Comparison of ENCODE assay signal across 18 cellular contexts in genomic region chr5:136901-137300, GRCh38. TPM values are rescaled to one million over a fixed set of nuclear protein-coding genes. Genes with fewer than 3 reads are reported as not detected.
DNase-seq lines count a peak whose midpoint lies in the region; FAIRE-seq and TF ChIP-seq lines count a peak whose summit lies in the region.
"Had no signal": no experiment of that assay in that cellular context is flagged by ENCODE, and none has a peak within 500 bp of the region (broad histone marks: within the 10 kb centered on the region; RNA-seq: fewer than 3 reads in every experiment).

No MANE protein-coding gene starts in this region.

- H3K27ac ChIP-seq in mammary epithelial cell (ENCODE audit: insufficient read depth, low read depth, low read length) = no peak overlapping the region
- H3K27ac ChIP-seq: gastrocnemius medialis, ovary, vagina had no signal

- no peak overlapping the region for H3K9ac ChIP-seq in mammary epithelial cell (ENCODE audit: insufficient read depth, low read length)

- H3K4me2 ChIP-seq in mammary epithelial cell (ENCODE audit: insufficient read depth, low read depth, low read length) = no peak overlapping the region

- no TSS peak for BruUV-seq in mammary epithelial cell (replicated peaks; lab: Mats Ljungman, UMichigan)

- no peaks in the 10 kb centered on the region for H3K27me3 ChIP-seq in mammary epithelial cell (ENCODE audit: insufficient read depth, low read length)
- H3K27me3 ChIP-seq: gastrocnemius medialis, ovary, vagina had no signal

- peak; percentile 18 for DNase-seq in SIG-M5 treated with dmso at 0.1 percent for 504 hours (lab: John Stamatoyannopoulos, UW; ENCODE audit: unreplicated experiment)
- no peak for DNase-seq in SIG-M5 (lab: John Stamatoyannopoulos, UW)
- peak; percentile 41 for DNase-seq in LNCaP clone FGC (ENCODE audit: low read depth)
- DNase-seq in mammary epithelial cell = no peak
- DNase-seq in urothelium cell line (ENCODE audit: low spot score) = no peak
- DNase-seq in NCI-H2196 treated with DMSO at 0.1 percent for 48 hours (lab: John Stamatoyannopoulos, UW; ENCODE audit: unreplicated experiment) = no peak
- DNase-seq in SK-N-DZ (ENCODE audit: low spot score) = no peak
- no peak for DNase-seq in SKM-1 treated with dmso at 0.1 percent for 144 hours (lab: John Stamatoyannopoulos, UW; ENCODE audit: unreplicated experiment)
- DNase-seq: CD8-positive, alpha-beta memory T cell; gastrocnemius medialis; Kasumi-1; left ventricle myocardium superior; NCI-H146; NCI-H446 treated with DMSO at 0.1 percent for 48 hours; ovary had no signal

- in situ Hi-C loops in mammary epithelial cell (cut with MboI; ENCODE audit: low sequenced_read_pairs in 2 of 2) = no loop called here

- no peak overlapping the region for H3K4me3 ChIP-seq in LNCaP clone FGC (ENCODE audit: low read depth, low read length)
- no peak overlapping the region for H3K4me3 ChIP-seq in mammary epithelial cell (replicated peaks in 1 of 3; ENCODE audit: insufficient read depth in 1 of 3, low read depth in 2 of 3, low read length in 3 of 3)
- H3K4me3 ChIP-seq: gastrocnemius medialis, GM12878, ovary, vagina had no signal

- dilution Hi-C loops in mammary epithelial cell (cut with HindIII; ENCODE audit: low sequenced_read_pairs) = no loop called here

- CTCF ChIA-PET in mammary epithelial cell (lab: Charles Lee; ENCODE audit: low non-redundant PET) = no interaction called here

- FAIRE-seq in urothelium cell line (lab: Jason Lieb, UNC) = peak; percentile 87
- FAIRE-seq: GM12878 had no signal

- intact Hi-C loops in mammary epithelial cell (cut with micrococcal nuclease) = no loop called here

- H4K20me1 ChIP-seq in mammary epithelial cell (ENCODE audit: insufficient read depth, low read length) = no peaks in the 10 kb centered on the region

- no peaks in the 10 kb centered on the region for H3K36me3 ChIP-seq in mammary epithelial cell (ENCODE audit: insufficient read depth, low read length)
- H3K36me3 ChIP-seq: gastrocnemius medialis, ovary, vagina had no signal

- H3K9me3 ChIP-seq in mammary epithelial cell (replicated peaks; ENCODE audit: insufficient read depth, low read length) = no peaks in the 10 kb centered on the region
- H3K9me3 ChIP-seq: gastrocnemius medialis, ovary, vagina had no signal

- no peaks in the 10 kb centered on the region for H3K4me1 ChIP-seq in mammary epithelial cell (ENCODE audit: insufficient read depth, low read length)
- H3K4me1 ChIP-seq: gastrocnemius medialis, vagina had no signal

- TF ChIP-seq CTCF in LNCaP clone FGC (IDR thresholded peaks at IDR 0.05; ENCODE audit: control insufficient read depth, extremely low read depth, insufficient read depth) = no peak
- peak; percentile 9 to 21 for TF ChIP-seq CTCF in mammary epithelial cell (conservative IDR thresholded peaks at IDR 0.05 in 1 of 2, IDR thresholded peaks at IDR 0.05 in 1 of 2; ENCODE audit: extremely low read depth in 1 of 2, insufficient read depth in 1 of 2, low read depth in 1 of 2, low read length in 2 of 2)

- no peak overlapping the region for H2AFZ ChIP-seq in mammary epithelial cell (ENCODE audit: low read depth, low read length)

- WGBS in mammary epithelial cell (ENCODE audit: low coverage, missing lambda C conversion rate) = 73% methylated on average over 3 of the region's 5 CpGs

- H3K79me2 ChIP-seq in mammary epithelial cell (ENCODE audit: insufficient read depth, low read length) = no peaks in the 10 kb centered on the region

RNA-seq across cellular contexts. Expression of gene PLEKHG4B, which starts 44.9 kb away (rescaled TPM):
- 1 to 10 TPM in 1 of 2 donors, under 1 TPM in 1; 0.09 to 1.8 TPM for total RNA-seq in mammary epithelial cell
- 0.01 TPM for polyA plus RNA-seq in mammary epithelial cell
- polyA minus RNA-seq in mammary epithelial cell = not detected
- polyA plus RNA-seq in SK-N-DZ (2014; cell fraction: cytosol; rRNA removed) = 4.4 and 7.2 TPM in 2 replicates
- 7.9 and 11.3 TPM in 2 replicates for polyA plus RNA-seq in SK-N-DZ (2014; cell fraction: nucleus; rRNA removed)
- total RNA-seq: CD8-positive, alpha-beta memory T cell; gastrocnemius medialis; left ventricle myocardium superior had no signal
- polyA plus RNA-seq: CD8-positive, alpha-beta memory T cell had no signal

RNA-seq across cellular contexts. Expression of gene LRRC14B, which starts 54.4 kb away (rescaled TPM):
- total RNA-seq in mammary epithelial cell = not detected
- polyA plus RNA-seq in mammary epithelial cell = not detected
- not detected for polyA minus RNA-seq in mammary epithelial cell
- polyA plus RNA-seq in SK-N-DZ (2014; cell fraction: cytosol; rRNA removed) = 0.14 and 0.38 TPM in 2 replicates
- not detected in 2 replicates for polyA plus RNA-seq in SK-N-DZ (2014; cell fraction: nucleus; rRNA removed)
- total RNA-seq: CD8-positive, alpha-beta memory T cell; sciatic nerve; vagina had no signal
- polyA plus RNA-seq: CD8-positive, alpha-beta memory T cell had no signal

Comparison
In these comparisons a context has a peak if more than half of its experiments do, and no peak if none do; other contexts are left out.
1. DNase-seq: peak in SIG-M5 treated with dmso at 0.1 percent for 504 hours (single experiment) and LNCaP clone FGC (single experiment); none in SIG-M5 (single experiment), mammary epithelial cell (single experiment), urothelium cell line (single experiment), NCI-H2196 treated with DMSO at 0.1 percent for 48 hours (single experiment), SK-N-DZ (single experiment) and SKM-1 treated with dmso at 0.1 percent for 144 hours (single experiment).